Comparison of ENCODE assay signal across 9 cellular contexts in genomic region chr6:111534366-111534765, GRCh38. TPM values are rescaled to one million over a fixed set of nuclear protein-coding genes. Genes with fewer than 3 reads are reported as not detected.
A peak's percentile ranks its signal among the peaks of the same experiment; 100 is the strongest.
DNase-seq lines count a peak whose midpoint lies in the region; ATAC-seq, FAIRE-seq and TF ChIP-seq lines count a peak whose summit lies in the region.
"Had no signal": no experiment of that assay in that cellular context is flagged by ENCODE, and none has a peak within 500 bp of the region (broad histone marks: within the 10 kb centered on the region; RNA-seq: fewer than 3 reads in every experiment).

No MANE protein-coding gene starts in this region.

- no peak overlapping the region for H2BK5ac ChIP-seq in mesendoderm (ENCODE audit: low read length)

- H3K23ac ChIP-seq in mesendoderm (ENCODE audit: low read length) = no peak overlapping the region

- no peak for TF ChIP-seq RAD21 in K562 (CRISPR knock-in tag; conservative IDR thresholded peaks at IDR 0.05 in 1 of 2, IDR thresholded peaks at IDR 0.05 in 1 of 2)

- in situ Hi-C loops in K562 (cut with MboI) = no loop called here

- no peak for TF ChIP-seq CTCF in Calu3 (IDR thresholded peaks at IDR 0.05; ENCODE audit: unreplicated experiment)
- no peak for TF ChIP-seq CTCF in K562 (IDR thresholded peaks at IDR 0.05 in 2 of 3, conservative IDR thresholded peaks at IDR 0.05 in 1 of 3; ENCODE audit: insufficient read depth in 2 of 3, low read depth in 1 of 3, low read length in 3 of 3)

- H3K27ac ChIP-seq in K562 (ENCODE audit: extremely low read depth, low read depth, low read length) (no peak overlapping the region), mesendoderm (ENCODE audit: low read depth, low read length) (no peak overlapping the region)

- H3K27me3 Mint-ChIP-seq in Calu3 (ENCODE audit: unreplicated experiment) = no peaks in the 10 kb centered on the region
- no peaks in the 10 kb centered on the region for H3K27me3 Mint-ChIP-seq in natural killer cell treated with Interleukin-12 subunit alpha and Interleukin-12 subunit beta and Interleukin-15 and Interleukin-18, amount 100 ng/mL, for 72 hours
- H3K27me3 Mint-ChIP-seq: activated B cell treated with CpG ODN at 0.5 μM for 24 hours had no signal

- H3K79me1 ChIP-seq in mesendoderm (ENCODE audit: low read length) = no peaks in the 10 kb centered on the region

- H3K27me3 ChIP-seq in K562 (ENCODE audit: control insufficient read depth in 2 of 2, insufficient read depth in 2 of 2, low read length in 2 of 2) (no peaks in the 10 kb centered on the region), mesendoderm (ENCODE audit: insufficient read depth, low read length, poor library complexity) (no peaks in the 10 kb centered on the region)

- peaks cover 9% of the 10 kb centered on the region for H3K4me1 Mint-ChIP-seq in Calu3 (ENCODE audit: low read depth, unreplicated experiment)
- peaks cover 12 to 20% of the 10 kb centered on the region in 2 donors for H3K4me1 Mint-ChIP-seq in natural killer cell treated with Interleukin-12 subunit alpha and Interleukin-12 subunit beta and Interleukin-15 and Interleukin-18, amount 100 ng/mL, for 72 hours (ENCODE audit: low read depth in 2 of 2)

- no peak for TF ChIP-seq EP300 in K562 (IDR thresholded peaks at IDR 0.05; ENCODE audit: low read length)

- FAIRE-seq in K562 (lab: Jason Lieb, UNC) = no peak

- H2AFZ ChIP-seq in K562 (ENCODE audit: low read depth, low read length) = no peak overlapping the region

- BruUV-seq in Calu3 (replicated peaks; lab: Mats Ljungman, UMichigan) (no TSS peak), K562 (replicated peaks; lab: Mats Ljungman, UMichigan) (no TSS peak)

- H3K4me2 ChIP-seq in K562 (ENCODE audit: insufficient read depth, low read length) (no peak overlapping the region), mesendoderm (ENCODE audit: low read length) (no peak overlapping the region)

- WGBS in K562 (ENCODE audit: insufficient coverage, low coverage, missing lambda C conversion rate) = 2% methylated on average over 2 of the region's 2 CpGs
- no CpG with 5 or more reads among the region's 2 CpGs for WGBS in mesendoderm (ENCODE audit: extremely low coverage, insufficient coverage, low lambda C conversion rate)

- no peaks in the 10 kb centered on the region for H4K20me1 ChIP-seq in K562 (replicated peaks; ENCODE audit: control insufficient read depth, insufficient read depth, low read length)

- H3K4ac ChIP-seq in mesendoderm (ENCODE audit: low read depth, low read length) = no peak overlapping the region

- H3K9ac ChIP-seq in K562 (ENCODE audit: insufficient read depth in 1 of 2, low read depth in 2 of 2, low read length in 2 of 2) (no peak overlapping the region), mesendoderm (ENCODE audit: low read length) (no peak overlapping the region)

- H3K36me3 Mint-ChIP-seq in Calu3 (ENCODE audit: insufficient read depth, unreplicated experiment) = no peaks in the 10 kb centered on the region
- no peaks in the 10 kb centered on the region for H3K36me3 Mint-ChIP-seq in natural killer cell treated with Interleukin-12 subunit alpha and Interleukin-12 subunit beta and Interleukin-15 and Interleukin-18, amount 100 ng/mL, for 72 hours

- no peaks in the 10 kb centered on the region for H3K9me3 Mint-ChIP-seq in Calu3 (ENCODE audit: low read depth, unreplicated experiment)
- H3K9me3 Mint-ChIP-seq in natural killer cell treated with Interleukin-12 subunit alpha and Interleukin-12 subunit beta and Interleukin-15 and Interleukin-18, amount 100 ng/mL, for 72 hours = no peaks in the 10 kb centered on the region
- H3K9me3 Mint-ChIP-seq: activated B cell treated with CpG ODN at 0.5 μM for 24 hours had no signal

- DNase-seq in Calu3 (peak; percentile 49), NCI-H1105 (lab: John Stamatoyannopoulos, UW) (peak; percentile 96), K562 (ENCODE audit: extremely low read depth in 1 of 4, low spot score in 3 of 4) (peak in 1 of 4 experiments; percentile 14), mesendoderm (peak; percentile 40)
- no peak for DNase-seq in stimulated activated naive CD4-positive, alpha-beta T cell treated with Interleukin-2 at 50 U/mL for 16 hours (lab: John Stamatoyannopoulos, UW)
- DNase-seq in natural killer cell treated with Interleukin-12 subunit alpha and Interleukin-12 subunit beta and Interleukin-15 and Interleukin-18, amount 100 ng/mL, for 72 hours (ENCODE audit: low spot score) = no peak
- DNase-seq: activated B cell treated with CpG ODN at 0.5 μM for 24 hours had no signal

- H3K4me1 ChIP-seq in K562 (replicated peaks in 1 of 2; ENCODE audit: control insufficient read depth in 2 of 2, insufficient read depth in 2 of 2, low read length in 2 of 2) = peaks cover 0 to 6% of the 10 kb centered on the region in 2 experiments; a peak in 2 of 5 replicates
- peaks cover 3% of the 10 kb centered on the region for H3K4me1 ChIP-seq in mesendoderm (ENCODE audit: control insufficient read depth, low read depth, low read length)

- no peak overlapping the region for H3K4me3 Mint-ChIP-seq in Calu3 (ENCODE audit: low read depth, unreplicated experiment)
- no peak overlapping the region for H3K4me3 Mint-ChIP-seq in natural killer cell treated with Interleukin-12 subunit alpha and Interleukin-12 subunit beta and Interleukin-15 and Interleukin-18, amount 100 ng/mL, for 72 hours
- H3K4me3 Mint-ChIP-seq: activated B cell treated with CpG ODN at 0.5 μM for 24 hours had no signal

- no peak overlapping the region for H3K56ac ChIP-seq in mesendoderm (ENCODE audit: low read length)

- H2BK15ac ChIP-seq in mesendoderm (replicated peaks; ENCODE audit: low read depth) = no peak overlapping the region

- H3K79me2 ChIP-seq in K562 (ENCODE audit: control insufficient read depth, insufficient read depth, low read length) = no peaks in the 10 kb centered on the region
- H3K79me2 ChIP-seq in mesendoderm (ENCODE audit: control insufficient read depth, insufficient read depth, low read length) = no peaks in the 10 kb centered on the region

- CTCF ChIA-PET in Calu3 (lab: Charles Lee) (interaction anchor here (0.7 kb wide), 1 partner anchor 38 kb away, joined by 3 read pairs; no protein-coding TSS in a partner anchor), K562 (lab: Yijun Ruan, JAX; ENCODE audit: low intra/inter-chr PET ratio) (interaction anchor here (0.7 kb wide), 1 partner anchor 823 kb away, joined by 3 read pairs; no protein-coding TSS in a partner anchor)

- H3K27ac Mint-ChIP-seq in Calu3 (ENCODE audit: unreplicated experiment) = no peak overlapping the region
- H3K27ac Mint-ChIP-seq in natural killer cell treated with Interleukin-12 subunit alpha and Interleukin-12 subunit beta and Interleukin-15 and Interleukin-18, amount 100 ng/mL, for 72 hours = no peak overlapping the region
- H3K27ac Mint-ChIP-seq: activated B cell treated with CpG ODN at 0.5 μM for 24 hours had no signal

- POLR2A ChIA-PET in K562 (lab: Yijun Ruan, JAX) = interaction anchor here (1.0 to 1.1 kb wide), 2 partner anchors 9 to 50 kb away, joined by 3 to 4 read pairs; no protein-coding TSS in a partner anchor

- H4K8ac ChIP-seq in mesendoderm (ENCODE audit: low read depth, low read length) = no peak overlapping the region

- no peak overlapping the region for H3K18ac ChIP-seq in mesendoderm (ENCODE audit: low read length)

- no peak overlapping the region for H2BK120ac ChIP-seq in mesendoderm (ENCODE audit: low read depth, low read length)

- intact Hi-C loops in Calu3 (cut with micrococcal nuclease; ENCODE audit: unreplicated experiment) (no loop called here), K562 (cut with micrococcal nuclease) (no loop called here)

- no peak for TF ChIP-seq POLR2A in K562 (conservative IDR thresholded peaks at IDR 0.05)

- H3K36me3 ChIP-seq in K562 (ENCODE audit: control insufficient read depth, insufficient read depth, low read length) = no peaks in the 10 kb centered on the region
- no peaks in the 10 kb centered on the region for H3K36me3 ChIP-seq in mesendoderm (ENCODE audit: control insufficient read depth, insufficient read depth, low read length)

- no peaks in the 10 kb centered on the region for H3K9me3 ChIP-seq in K562 (replicated peaks; ENCODE audit: control insufficient read depth, insufficient read depth, low read depth, low read length)

- peak; percentile 41; the same call in 2 of the 3 replicates for ATAC-seq in K562
- no peak for ATAC-seq in GM18868 (IDR thresholded peaks at IDR 0.05; ENCODE audit: unreplicated experiment)
- ATAC-seq in HG03095 (IDR thresholded peaks at IDR 0.05; ENCODE audit: unreplicated experiment) = no peak
- ATAC-seq in natural killer cell treated with Interleukin-12 subunit alpha and Interleukin-12 subunit beta and Interleukin-15 and Interleukin-18, amount 100 ng/mL, for 72 hours = no peak

- no peak overlapping the region for H4K5ac ChIP-seq in mesendoderm (ENCODE audit: low read length)

- H3K4me3 ChIP-seq in K562 (no peak overlapping the region), mesendoderm (ENCODE audit: low read length) (no peak overlapping the region)

- no peak overlapping the region for H2AK5ac ChIP-seq in mesendoderm (ENCODE audit: low read length)

- H3K9me1 ChIP-seq in K562 (ENCODE audit: control insufficient read depth, insufficient read depth, low read length) = no peaks in the 10 kb centered on the region

RNA-seq across cellular contexts. Expression of gene REV3L, which starts 51.3 kb away (rescaled TPM):
- total RNA-seq in Calu3 (2022) = 17.2 and 19.0 TPM in 2 replicates
- 20.0 and 85.9 TPM in 2 replicates for total RNA-seq in K562 (2011; cell fraction: chromatin; rRNA removed; ENCODE audit: low replicate concordance)
- total RNA-seq in K562 (2011; cell fraction: nucleolus; rRNA removed) = 9.3 and 16.7 TPM in 2 replicates
- total RNA-seq in K562 (2011; cell fraction: nucleoplasm; rRNA removed) = 25.5 and 35.3 TPM in 2 replicates
- 13.0 and 14.4 TPM in 2 replicates for total RNA-seq in K562 (2014; rRNA removed)
- 22.1 and 23.5 TPM in 2 replicates for total RNA-seq in K562 (2014; rRNA removed; fragmentation: Illumina TruSeq; extraction: Trizol)
- 22.5 and 24.4 TPM in 2 replicates for total RNA-seq in K562 (2015; rRNA removed; fragmentation: Illumina TruSeq; extraction: Trizol)
- 12.1 and 16.6 TPM in 2 replicates for total RNA-seq in K562 (2021)
- 11.7 and 16.7 TPM in 2 replicates for polyA plus RNA-seq in K562 (2011; rRNA removed)
- polyA plus RNA-seq in K562 (2011; cell fraction: cytosol; rRNA removed) = 3.3 and 6.2 TPM in 2 replicates
- 9.2 and 12.9 TPM in 2 replicates for polyA plus RNA-seq in K562 (2011; cell fraction: nucleus; rRNA removed)
- polyA plus RNA-seq in K562 (2012) = 7.7 and 8.1 TPM in 2 replicates
- polyA plus RNA-seq in K562 (2014; fragmentation: Illumina TruSeq; extraction: Trizol) = 10.9 and 16.8 TPM in 2 replicates
- 1 to 10 TPM; 5.5 to 6.2 TPM for polyA plus RNA-seq in K562 (2014; fragmentation: Nextera tagmentation; extraction: Ambion mirVana)
- 9.1 and 11.5 TPM in 2 replicates for polyA plus RNA-seq in K562 (2014; rRNA removed)
- polyA minus RNA-seq in K562 (2011; rRNA and poly(A)+ RNA removed) = 40.9 and 47.2 TPM in 2 replicates
- polyA minus RNA-seq in K562 (2011; cell fraction: cytosol; rRNA and poly(A)+ RNA removed) = 11.5 and 13.4 TPM in 2 replicates
- 28.9 and 41.9 TPM in 2 replicates for polyA minus RNA-seq in K562 (2011; cell fraction: nucleus; rRNA and poly(A)+ RNA removed)
- polyA plus RNA-seq in mesendoderm (2013, experiment 1 of 2) = 3.5 TPM
- 2.2 TPM for polyA plus RNA-seq in mesendoderm (2013, experiment 2 of 2)
- 10 to 100 TPM; 12.8 to 31.0 TPM for total RNA-seq in natural killer cell treated with Interleukin-12 subunit alpha and Interleukin-12 subunit beta and Interleukin-15 and Interleukin-18, amount 100 ng/mL, for 72 hours

Comparison
In these comparisons a context has a peak if more than half of its experiments do, and no peak if none do; other contexts are left out.
1. DNase-seq: peak in Calu3 (single experiment), NCI-H1105 (single experiment) and mesendoderm (single experiment); none in stimulated activated naive CD4-positive, alpha-beta T cell treated with Interleukin-2 at 50 U/mL for 16 hours (single experiment) and natural killer cell treated with Interleukin-12 subunit alpha and Interleukin-12 subunit beta and Interleukin-15 and Interleukin-18, amount 100 ng/mL, for 72 hours (single experiment).